8 cellular contexts compared by ENCODE assay signal in the genomic region with DNA sequence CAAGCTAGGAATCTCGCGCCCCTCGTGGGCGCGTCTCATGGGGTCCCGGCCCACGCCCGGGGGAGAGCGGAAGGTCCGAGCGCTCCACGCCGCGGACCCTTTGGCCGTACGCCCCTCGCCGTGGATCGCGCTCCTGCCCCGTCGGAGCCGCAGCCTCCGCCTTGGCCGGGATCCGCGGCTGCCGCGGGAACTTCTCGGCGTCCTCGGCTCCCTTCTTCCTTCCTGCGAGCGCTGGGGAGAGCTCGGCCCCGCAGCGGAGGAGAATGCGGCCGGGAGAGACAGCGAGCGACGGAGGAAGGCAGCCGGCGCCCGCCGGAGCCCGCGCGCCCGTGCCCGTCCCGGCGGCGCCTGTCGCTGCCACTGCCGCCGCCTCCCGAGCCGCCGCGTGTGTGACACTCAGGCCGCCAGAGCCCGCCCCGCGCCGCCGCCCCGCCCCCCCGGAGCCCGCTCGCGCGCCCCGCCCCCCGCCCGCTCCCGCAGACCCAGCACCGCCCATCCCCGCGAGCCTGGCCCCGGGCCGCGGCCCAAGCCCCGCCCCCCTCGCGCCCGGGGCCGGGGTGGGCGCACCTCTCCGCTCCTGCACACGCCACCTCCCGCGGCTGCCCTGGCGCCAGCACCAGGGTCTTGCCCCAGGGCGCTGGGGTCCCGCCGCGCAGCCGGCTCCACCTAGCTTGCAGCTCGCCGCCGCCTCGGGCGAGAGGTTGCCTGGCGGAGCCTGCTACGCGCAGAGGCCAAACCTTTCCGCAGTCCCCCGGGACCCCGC. TPM values are rescaled to one million over a fixed set of nuclear protein-coding genes. Genes with fewer than 3 reads are reported as not detected.
A peak's percentile ranks its signal among the peaks of the same experiment; 100 is the strongest.
DNase-seq lines count a peak whose midpoint lies in the region; ATAC-seq, FAIRE-seq and TF ChIP-seq lines count a peak whose summit lies in the region.

A gene with protein sequence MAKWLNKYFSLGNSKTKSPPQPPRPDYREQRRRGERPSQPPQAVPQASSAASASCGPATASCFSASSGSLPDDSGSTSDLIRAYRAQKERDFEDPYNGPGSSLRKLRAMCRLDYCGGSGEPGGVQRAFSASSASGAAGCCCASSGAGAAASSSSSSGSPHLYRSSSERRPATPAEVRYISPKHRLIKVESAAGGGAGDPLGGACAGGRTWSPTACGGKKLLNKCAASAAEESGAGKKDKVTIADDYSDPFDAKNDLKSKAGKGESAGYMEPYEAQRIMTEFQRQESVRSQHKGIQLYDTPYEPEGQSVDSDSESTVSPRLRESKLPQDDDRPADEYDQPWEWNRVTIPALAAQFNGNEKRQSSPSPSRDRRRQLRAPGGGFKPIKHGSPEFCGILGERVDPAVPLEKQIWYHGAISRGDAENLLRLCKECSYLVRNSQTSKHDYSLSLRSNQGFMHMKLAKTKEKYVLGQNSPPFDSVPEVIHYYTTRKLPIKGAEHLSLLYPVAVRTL (minus strand): TSS at position 362 of the 763 bp plus-strand sequence. CDS start 582 bp downstream, outside the sequence.

- peak within 1 kb of the TSS; percentile 63 to 76 (median 71) for H3K4me3 ChIP-seq in endothelial cell of umbilical vein (replicated peaks in 1 of 3; ENCODE audit: insufficient read depth in 1 of 3, low read depth in 1 of 3, low read length in 3 of 3)

- H3K4me2 ChIP-seq in endothelial cell of umbilical vein (ENCODE audit: insufficient read depth, low read length) = peak within 1 kb of the TSS; percentile 87

- CTCF ChIA-PET in endothelial cell of umbilical vein (lab: Charles Lee) = interaction anchor here (0.8 to 5.6 kb wide), 18 partner anchors 9 to 158 kb away, joined by 3 to 82 read pairs (median 5); no protein-coding TSS in a partner anchor

- DNase-seq in AG08396 (ENCODE audit: low spot score) (peak; percentile 97), NCI-H82 treated with DMSO at 0.1 percent for 48 hours (lab: John Stamatoyannopoulos, UW; ENCODE audit: unreplicated experiment) (peak; percentile 32), endothelial cell of umbilical vein (ENCODE audit: low read depth, low spot score) (peak; percentile 63), middle frontal gyrus (ENCODE audit: extremely low spot score, low spot score) (peak; percentile 36)
- DNase-seq in activated CD8-positive, alpha-beta memory T cell treated with anti-CD3 and anti-CD28 coated beads, Interleukin-2, amount 50 U/mL, for 24 hours (ENCODE audit: extremely low read depth) = peak; percentile 45
- peak; percentile 66 to 74 for DNase-seq in stimulated activated CD8-positive, alpha-beta memory T cell treated with anti-CD3 and anti-CD28 coated beads, Interleukin-15, amount 100 ng/mL, for 48 hours (ENCODE audit: low read depth in 2 of 2)

- peak; percentile 8 for FAIRE-seq in endothelial cell of umbilical vein (lab: Jason Lieb, UNC)

- no peaks in the 10 kb centered on the region for H3K36me3 ChIP-seq in endothelial cell of umbilical vein (ENCODE audit: control insufficient read depth in 2 of 2, extremely low read depth in 1 of 2, insufficient read depth in 2 of 2, low read length in 2 of 2)

- peaks cover 45% of the 10 kb centered on the region for H3K79me2 ChIP-seq in endothelial cell of umbilical vein (ENCODE audit: control insufficient read depth, insufficient read depth, low read length)

- TF ChIP-seq POLR2A in endothelial cell of umbilical vein (IDR thresholded peaks at IDR 0.05; ENCODE audit: low read depth, low read length) = peak; percentile 84

- dilution Hi-C loops in endothelial cell of umbilical vein (cut with MboI; ENCODE audit: extremely low pct_ligation_motif_present, low sequenced_read_pairs) = no loop called here

- no peaks in the 10 kb centered on the region for H3K9me3 ChIP-seq in endothelial cell of umbilical vein (replicated peaks; ENCODE audit: control insufficient read depth, insufficient read depth, low read length)

- peak within 1 kb of the TSS; percentile 93 for H2AFZ ChIP-seq in endothelial cell of umbilical vein (ENCODE audit: low read depth, low read length)

- peaks cover 47% of the 10 kb centered on the region for H3K4me1 ChIP-seq in endothelial cell of umbilical vein (ENCODE audit: control insufficient read depth, extremely low read depth, insufficient read depth, low read length)

- ATAC-seq in GM19025 (IDR thresholded peaks at IDR 0.05; ENCODE audit: low read depth, unreplicated experiment) (peak; percentile 40), HG03280 (IDR thresholded peaks at IDR 0.05; ENCODE audit: unreplicated experiment) (peak; percentile 51)

- H3K9ac ChIP-seq in endothelial cell of umbilical vein (replicated peaks; ENCODE audit: extremely low read depth, insufficient read depth, low read length) = peak within 1 kb of the TSS; percentile 97

- no peaks in the 10 kb centered on the region for H3K9me1 ChIP-seq in endothelial cell of umbilical vein (replicated peaks; ENCODE audit: control insufficient read depth, extremely low read depth, insufficient read depth, low read length)

- POLR2A ChIA-PET in endothelial cell of umbilical vein (lab: Charles Lee) = interaction anchor here (0.7 kb wide), 1 partner anchor 152 kb away, joined by 3 read pairs; no protein-coding TSS in a partner anchor

- H3K27me3 ChIP-seq in endothelial cell of umbilical vein (ENCODE audit: control insufficient read depth in 2 of 2, insufficient read depth in 2 of 2, low read length in 2 of 2) = no peaks in the 10 kb centered on the region

- no TSS peak for BruUV-seq in endothelial cell of umbilical vein (replicated peaks; lab: Mats Ljungman, UMichigan)

- intact Hi-C loops in endothelial cell of umbilical vein (cut with micrococcal nuclease) = loop anchor here (1.0 to 5.0 kb wide), 8 partner anchors 10 to 156 kb away; no protein-coding TSS in a partner anchor

- H4K20me1 ChIP-seq in endothelial cell of umbilical vein (replicated peaks; ENCODE audit: control insufficient read depth, extremely low read depth, insufficient read depth, low read length) = no peaks in the 10 kb centered on the region

- H3K27ac ChIP-seq in endothelial cell of umbilical vein (ENCODE audit: insufficient read depth, low read depth, low read length) = peak within 1 kb of the TSS; percentile 92

- peak in 1 of 2 donors; percentile 0 for TF ChIP-seq CTCF in endothelial cell of umbilical vein (IDR thresholded peaks at IDR 0.05; ENCODE audit: extremely low read depth in 1 of 2, insufficient read depth in 1 of 2, low read depth in 1 of 2, low read length in 2 of 2)

TF ChIP-seq in endothelial cell of umbilical vein, 7 proteins besides CTCF, POLR2A, EP300 and RAD21:
- TF ChIP-seq JUN (IDR thresholded peaks at IDR 0.05; ENCODE audit: borderline replicate concordance, insufficient read depth, insufficient read length, low read depth) (no peak), POLR2AphosphoS5 (IDR thresholded peaks at IDR 0.05; ENCODE audit: insufficient read depth, low read depth, low read length) (peak; percentile 85)

RNA-seq across cellular contexts. Expression of the gene that starts here (rescaled TPM):
- 22.3 and 24.9 TPM in 2 replicates for total RNA-seq in endothelial cell of umbilical vein
- 13.3 and 13.4 TPM in 2 replicates for polyA plus RNA-seq in endothelial cell of umbilical vein
- 14.1 and 14.4 TPM in 2 replicates for polyA plus RNA-seq in endothelial cell of umbilical vein (2011; cell fraction: cytosol; rRNA removed)
- polyA plus RNA-seq in endothelial cell of umbilical vein (2011; cell fraction: nucleus; rRNA removed) = 20.6 and 22.2 TPM in 2 replicates
- polyA plus RNA-seq in endothelial cell of umbilical vein (2012) = 10.6 and 11.3 TPM in 2 replicates
- 11.6 and 14.5 TPM in 2 replicates for polyA minus RNA-seq in endothelial cell of umbilical vein
- 9.3 TPM for polyA minus RNA-seq in endothelial cell of umbilical vein (2011; cell fraction: cytosol; rRNA and poly(A)+ RNA removed)
- 18.9 and 33.0 TPM in 2 replicates for polyA minus RNA-seq in endothelial cell of umbilical vein (2011; cell fraction: nucleus; rRNA and poly(A)+ RNA removed)

Comparison
In these comparisons a context has a peak if more than half of its experiments do, and no peak if none do; other contexts are left out.
1. Peak in every context shown above with its lines: DNase-seq, ATAC-seq, H3K4me3 ChIP-seq and H3K27ac ChIP-seq.
2. DNase-seq: peak in every context shown above with its lines; median percentile 97 in AG08396; 70 in stimulated activated CD8-positive, alpha-beta memory T cell treated with anti-CD3 and anti-CD28 coated beads, Interleukin-15, amount 100 ng/mL, for 48 hours; 63 in endothelial cell of umbilical vein; 45 in activated CD8-positive, alpha-beta memory T cell treated with anti-CD3 and anti-CD28 coated beads, Interleukin-2, amount 50 U/mL, for 24 hours; 36 in middle frontal gyrus; 32 in NCI-H82 treated with DMSO at 0.1 percent for 48 hours.